1 cellular context compared by ENCODE assay signal in genomic region chr15:47754312-47754711, GRCh38.
TF ChIP-seq lines count a peak whose summit lies in the region.

No MANE protein-coding gene starts in this region.

TF ChIP-seq in HepG2, 621 proteins besides CTCF, POLR2A, EP300 and RAD21 (continued from another document):
- no peak for TF ChIP-seq ZNF280B (CRISPR knock-in tag; IDR thresholded peaks at IDR 0.05; ENCODE audit: borderline replicate concordance)
- TF ChIP-seq ZC3H4 (CRISPR knock-in tag; IDR thresholded peaks at IDR 0.05; ENCODE audit: borderline replicate concordance): no peak
